2 cellular contexts compared by ENCODE assay signal in genomic region chr12:17239874-17240273, GRCh38.
TF ChIP-seq lines count a peak whose summit lies in the region.

No MANE protein-coding gene starts in this region.

TF ChIP-seq in HepG2, 621 proteins besides CTCF, POLR2A, EP300 and RAD21 (continued from another document):
- TF ChIP-seq ATF7 (IDR thresholded peaks at IDR 0.05) (peak; percentile 93), ATF7 (CRISPR knock-in tag; IDR thresholded peaks at IDR 0.05) (no peak)
- TF ChIP-seq, protein P1, sequence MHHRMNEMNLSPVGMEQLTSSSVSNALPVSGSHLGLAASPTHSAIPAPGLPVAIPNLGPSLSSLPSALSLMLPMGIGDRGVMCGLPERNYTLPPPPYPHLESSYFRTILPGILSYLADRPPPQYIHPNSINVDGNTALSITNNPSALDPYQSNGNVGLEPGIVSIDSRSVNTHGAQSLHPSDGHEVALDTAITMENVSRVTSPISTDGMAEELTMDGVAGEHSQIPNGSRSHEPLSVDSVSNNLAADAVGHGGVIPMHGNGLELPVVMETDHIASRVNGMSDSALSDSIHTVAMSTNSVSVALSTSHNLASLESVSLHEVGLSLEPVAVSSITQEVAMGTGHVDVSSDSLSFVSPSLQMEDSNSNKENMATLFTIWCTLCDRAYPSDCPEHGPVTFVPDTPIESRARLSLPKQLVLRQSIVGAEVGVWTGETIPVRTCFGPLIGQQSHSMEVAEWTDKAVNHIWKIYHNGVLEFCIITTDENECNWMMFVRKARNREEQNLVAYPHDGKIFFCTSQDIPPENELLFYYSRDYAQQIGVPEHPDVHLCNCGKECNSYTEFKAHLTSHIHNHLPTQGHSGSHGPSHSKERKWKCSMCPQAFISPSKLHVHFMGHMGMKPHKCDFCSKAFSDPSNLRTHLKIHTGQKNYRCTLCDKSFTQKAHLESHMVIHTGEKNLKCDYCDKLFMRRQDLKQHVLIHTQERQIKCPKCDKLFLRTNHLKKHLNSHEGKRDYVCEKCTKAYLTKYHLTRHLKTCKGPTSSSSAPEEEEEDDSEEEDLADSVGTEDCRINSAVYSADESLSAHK (CRISPR knock-in tag; IDR thresholded peaks at IDR 0.05; ENCODE audit: borderline replicate concordance), result no peak

TF ChIP-seq in GM12878, 131 proteins besides CTCF, POLR2A, EP300 and RAD21 (continued from another document):
- TF ChIP-seq NKRF (conservative IDR thresholded peaks at IDR 0.05), result no peak
- no peak for TF ChIP-seq POLR2AphosphoS2 (IDR thresholded peaks at IDR 0.05; ENCODE audit: low read depth, low read length)
- TF ChIP-seq YBX1 (IDR thresholded peaks at IDR 0.05), result no peak
- 0 out of 2 replicates have a peak, but pooled peaks have one; percentile 20 for TF ChIP-seq ATF7 (IDR thresholded peaks at IDR 0.05; ENCODE audit: low read depth)
- TF ChIP-seq SMC3 (IDR thresholded peaks at IDR 0.05; ENCODE audit: borderline replicate concordance, low read length), result no peak
